ENCODE assay signal across 10 cellular contexts in genomic region chr1:8078176-8078671, GRCh38. TPM values are rescaled to one million over a fixed set of nuclear protein-coding genes. Genes with fewer than 3 reads are reported as not detected.
DNase-seq lines count a peak whose midpoint lies in the region; ATAC-seq and TF ChIP-seq lines count a peak whose summit lies in the region.
"Had no signal": no experiment of that assay in that cellular context is flagged by ENCODE, and none has a peak within 500 bp of the region (broad histone marks: within the 10 kb centered on the region; RNA-seq: fewer than 3 reads in every experiment).

No MANE protein-coding gene starts in this region.

- H3K9ac ChIP-seq in skeletal muscle tissue (ENCODE audit: low read depth in 1 of 3, low read length in 3 of 3): no peak overlapping the region

- DNase-seq in DMS153 (lab: John Stamatoyannopoulos, UW) (peak; percentile 45), DMS153 treated with DMSO at 0.1 percent for 48 hours (lab: John Stamatoyannopoulos, UW; ENCODE audit: unreplicated experiment) (no peak), SJSA1 (ENCODE audit: low read depth in 1 of 2, low spot score in 2 of 2) (peak; percentile 61 to 88), foreskin fibroblast (peak; percentile 80 to 86), SKM-1 treated with dmso at 0.1 percent for 144 hours (lab: John Stamatoyannopoulos, UW; ENCODE audit: unreplicated experiment) (no peak)
- DNase-seq: naive thymus-derived CD4-positive, alpha-beta T cell had no signal

- peak overlapping the region; percentile 77 for H3K27ac ChIP-seq in SJSA1
- H3K27ac ChIP-seq in skeletal muscle tissue (ENCODE audit: low read depth, low read length): peak overlapping the region; percentile 71
- H3K27ac ChIP-seq: HL-60 had no signal

- H3K4me3 ChIP-seq in SJSA1 (no peak overlapping the region), foreskin fibroblast (ENCODE audit: low read depth in 1 of 2, low read length in 2 of 2) (no peak overlapping the region), skeletal muscle tissue (ENCODE audit: low read length in 3 of 3) (peak overlapping the region in 1 of 3 donors; percentile 39)

- H3K9me3 ChIP-seq in SJSA1 (replicated peaks) (no peaks in the 10 kb centered on the region), skeletal muscle tissue (ENCODE audit: control insufficient read depth in 3 of 3, low read length in 3 of 3) (no peaks in the 10 kb centered on the region)

- H3K36me3 ChIP-seq in SJSA1 (no peaks in the 10 kb centered on the region), skeletal muscle tissue (ENCODE audit: control insufficient read depth in 3 of 3, insufficient read depth in 3 of 3, low read length in 3 of 3) (no peaks in the 10 kb centered on the region)

- H3K27me3 ChIP-seq in SJSA1 (replicated peaks) (no peaks in the 10 kb centered on the region), skeletal muscle tissue (ENCODE audit: control insufficient read depth in 3 of 3, insufficient read depth in 3 of 3, low read length in 3 of 3) (no peaks in the 10 kb centered on the region)

- ATAC-seq in GM19395 (IDR thresholded peaks at IDR 0.05; ENCODE audit: unreplicated experiment) (no peak), HG02840 (IDR thresholded peaks at IDR 0.05; ENCODE audit: low FRiP score, unreplicated experiment) (no peak)
- ATAC-seq: naive thymus-derived CD4-positive, alpha-beta T cell had no signal

- no peak for TF ChIP-seq CTCF in foreskin fibroblast (IDR thresholded peaks at IDR 0.05; ENCODE audit: low read depth, low read length)

- peaks cover 46% of the 10 kb centered on the region for H3K4me1 ChIP-seq in SJSA1 (replicated peaks)
- peaks cover 16 to 25% (median 19%) of the 10 kb centered on the region in 3 donors for H3K4me1 ChIP-seq in skeletal muscle tissue (ENCODE audit: control insufficient read depth in 3 of 3, insufficient read depth in 3 of 3, low read length in 3 of 3)

RNA-seq across cellular contexts. Expression of gene ERRFI1, which starts 52.1 kb away (rescaled TPM):
- total RNA-seq in SJSA1 (2014; rRNA removed; shearing (Covaris generic)): 18.4 and 21.7 TPM in 2 replicates
- 3.7 TPM for total RNA-seq in skeletal muscle tissue

Comparison
In these comparisons a context has a peak if more than half of its experiments do, and no peak if none do; other contexts are left out.
1. DNase-seq: peak in DMS153 (single experiment), SJSA1 (2 of 2) and foreskin fibroblast (2 of 2); none in DMS153 treated with DMSO at 0.1 percent for 48 hours (single experiment) and SKM-1 treated with dmso at 0.1 percent for 144 hours (single experiment).